19 cellular contexts compared by ENCODE assay signal in genomic region chr2:26671691-26672090, GRCh38. TPM values are rescaled to one million over a fixed set of nuclear protein-coding genes. Genes with fewer than 3 reads are reported as not detected.
A peak's percentile ranks its signal among the peaks of the same experiment; 100 is the strongest.
DNase-seq lines count a peak whose midpoint lies in the region; ATAC-seq and TF ChIP-seq lines count a peak whose summit lies in the region.
"Had no signal": no experiment of that assay in that cellular context is flagged by ENCODE, and none has a peak within 500 bp of the region (broad histone marks: within the 10 kb centered on the region; RNA-seq: fewer than 3 reads in every experiment).

No MANE protein-coding gene starts in this region.

- H3K27ac ChIP-seq in coronary artery = no peak overlapping the region
- H3K27ac ChIP-seq: 22Rv1, BLaER1 had no signal

- peak; percentile 10 for DNase-seq in activated effector memory CD4-positive, alpha-beta T cell treated with anti-CD3 and anti-CD28 coated beads, Interleukin-2, amount 50 U/mL, for 16 hours
- DNase-seq in activated effector memory CD4-positive, alpha-beta T cell treated with Interleukin-2 at 50 U/mL for 16 hours = no peak
- DNase-seq in coronary artery (ENCODE audit: low spot score) = peak; percentile 26
- DNase-seq in posterior vena cava (ENCODE audit: low spot score) = peak; percentile 62
- DNase-seq in NCI-H146 treated with DMSO at 0.1 percent for 48 hours (lab: John Stamatoyannopoulos, UW; ENCODE audit: unreplicated experiment) = no peak
- DNase-seq in stimulated activated CD4-positive, alpha-beta T cell treated with anti-CD3 and anti-CD28 coated beads, Interleukin-4, amount 100 ng/mL, for 4 hours = no peak
- no peak for DNase-seq in NCI-H1694 treated with DMSO at 0.1 percent for 48 hours (lab: John Stamatoyannopoulos, UW)
- DNase-seq: Caco-2; CD8-positive, alpha-beta memory T cell; DND-41; GDM1; HCEC 1CT; HFFc6 had no signal

- no peak for TF ChIP-seq CTCF in coronary artery (IDR thresholded peaks at IDR 0.05)

- ATAC-seq in HG02852 (IDR thresholded peaks at IDR 0.05; ENCODE audit: unreplicated experiment) = no peak

- intact Hi-C loops in posterior vena cava (cut with DNase I) = no loop called here

- no peak overlapping the region for H3K4me3 ChIP-seq in coronary artery
- H3K4me3 ChIP-seq: BLaER1 had no signal

RNA-seq across cellular contexts. Expression of gene KCNK3, which starts 20.8 kb away (rescaled TPM):
- total RNA-seq in posterior vena cava = 10 to 100 TPM; 13.1 to 24.4 TPM
- total RNA-seq: CD8-positive, alpha-beta memory T cell; HFFc6; HT1080 had no signal

RNA-seq across cellular contexts. Expression of gene CIB4, which starts 30.5 kb away (rescaled TPM):
- not detected for total RNA-seq in posterior vena cava
- total RNA-seq: A673; Caco-2; CD8-positive, alpha-beta memory T cell; H1; HFFc6; HT1080 had no signal

Comparison
In these comparisons a context has a peak if more than half of its experiments do, and no peak if none do; other contexts are left out.
1. DNase-seq: peak in activated effector memory CD4-positive, alpha-beta T cell treated with anti-CD3 and anti-CD28 coated beads, Interleukin-2, amount 50 U/mL, for 16 hours (single experiment), coronary artery (single experiment) and posterior vena cava (single experiment); none in activated effector memory CD4-positive, alpha-beta T cell treated with Interleukin-2 at 50 U/mL for 16 hours (single experiment), NCI-H146 treated with DMSO at 0.1 percent for 48 hours (single experiment), stimulated activated CD4-positive, alpha-beta T cell treated with anti-CD3 and anti-CD28 coated beads, Interleukin-4, amount 100 ng/mL, for 4 hours (0 of 2) and NCI-H1694 treated with DMSO at 0.1 percent for 48 hours (single experiment).